ENCODE assay signal across 10 cellular contexts in genomic region chr16:67943619-67944503, GRCh38. TPM values are rescaled to one million over a fixed set of nuclear protein-coding genes. Genes with fewer than 3 reads are reported as not detected.
DNase-seq lines count a peak whose midpoint lies in the region; ATAC-seq and TF ChIP-seq lines count a peak whose summit lies in the region.
"Had no signal": no experiment of that assay in that cellular context is flagged by ENCODE, and none has a peak within 500 bp of the region (broad histone marks: within the 10 kb centered on the region; RNA-seq: fewer than 3 reads in every experiment).

Gene LCAT, minus strand, starts transcription at chr16:67944120. Its CDS starts 19 bp downstream, at chr16:67944101.

- no peak within 1 kb of the TSS for H3K23ac ChIP-seq in mesendoderm (ENCODE audit: low read length)

- peak within 1 kb of the TSS in 1 of 2 donors; percentile 29 for H3K27ac Mint-ChIP-seq in activated naive CD4-positive, alpha-beta T cell treated with anti-CD3 and anti-CD28 coated beads, Interleukin-2, amount 50 U/mL, for 72 hours
- no peak within 1 kb of the TSS for H3K27ac Mint-ChIP-seq in naive thymus-derived CD4-positive, alpha-beta T cell
- peak within 1 kb of the TSS in 2 of 10 donors; percentile 5 to 65 for H3K27ac Mint-ChIP-seq in naive thymus-derived CD8-positive, alpha-beta T cell
- H3K27ac Mint-ChIP-seq: B cell had no signal

- H3K4me2 ChIP-seq in mesendoderm (ENCODE audit: low read length): no peak within 1 kb of the TSS

- no peak within 1 kb of the TSS for H2BK5ac ChIP-seq in mesendoderm (ENCODE audit: low read length)

- peaks cover 0 to 13% of the 10 kb centered on the region in 2 donors for H3K36me3 Mint-ChIP-seq in activated naive CD4-positive, alpha-beta T cell treated with anti-CD3 and anti-CD28 coated beads, Interleukin-2, amount 50 U/mL, for 72 hours
- H3K36me3 Mint-ChIP-seq in naive thymus-derived CD4-positive, alpha-beta T cell: peaks cover 0 to 10% (median 0%) of the 10 kb centered on the region in 5 donors
- peaks cover 0 to 3% (median 1%) of the 10 kb centered on the region in 3 donors for H3K36me3 Mint-ChIP-seq in naive thymus-derived CD8-positive, alpha-beta T cell

- no peak within 1 kb of the TSS for H3K4me3 ChIP-seq in fibroblast of mammary gland (ENCODE audit: control insufficient read depth, low read depth, low read length)
- no peak within 1 kb of the TSS for H3K4me3 ChIP-seq in naive thymus-derived CD4-positive, alpha-beta T cell (ENCODE audit: low read length)
- no peak within 1 kb of the TSS for H3K4me3 ChIP-seq in mesendoderm (ENCODE audit: low read length)

- no peaks in the 10 kb centered on the region for H3K27me3 Mint-ChIP-seq in naive thymus-derived CD4-positive, alpha-beta T cell
- H3K27me3 Mint-ChIP-seq in naive thymus-derived CD8-positive, alpha-beta T cell: no peaks in the 10 kb centered on the region
- H3K27me3 Mint-ChIP-seq: B cell had no signal

- intact Hi-C loops in naive thymus-derived CD4-positive, alpha-beta T cell (cut with micrococcal nuclease): no loop called here

- no peak within 1 kb of the TSS for H2BK15ac ChIP-seq in mesendoderm (replicated peaks; ENCODE audit: low read depth)

- no peak within 1 kb of the TSS for H3K9ac ChIP-seq in mesendoderm (ENCODE audit: low read length)

- H3K4ac ChIP-seq in mesendoderm (ENCODE audit: low read depth, low read length): no peak within 1 kb of the TSS

- peaks cover 17 to 31% (median 25%) of the 10 kb centered on the region in 7 donors for H3K4me1 Mint-ChIP-seq in naive thymus-derived CD4-positive, alpha-beta T cell
- H3K4me1 Mint-ChIP-seq in naive thymus-derived CD8-positive, alpha-beta T cell: peaks cover 17 to 32% (median 28%) of the 10 kb centered on the region in 4 donors

- no peaks in the 10 kb centered on the region for H3K79me2 ChIP-seq in mesendoderm (ENCODE audit: control insufficient read depth, insufficient read depth, low read length)

- H3K56ac ChIP-seq in mesendoderm (ENCODE audit: low read length): no peak within 1 kb of the TSS

- H3K9me3 Mint-ChIP-seq in activated naive CD4-positive, alpha-beta T cell treated with anti-CD3 and anti-CD28 coated beads, Interleukin-2, amount 50 U/mL, for 72 hours: no peaks in the 10 kb centered on the region
- no peaks in the 10 kb centered on the region for H3K9me3 Mint-ChIP-seq in naive thymus-derived CD4-positive, alpha-beta T cell
- no peaks in the 10 kb centered on the region for H3K9me3 Mint-ChIP-seq in naive thymus-derived CD8-positive, alpha-beta T cell

- no peak for ATAC-seq in activated naive CD4-positive, alpha-beta T cell treated with anti-CD3 and anti-CD28 coated beads, Interleukin-2, amount 50 U/mL, for 72 hours
- no peak for ATAC-seq in naive thymus-derived CD4-positive, alpha-beta T cell
- no peak for ATAC-seq in naive thymus-derived CD8-positive, alpha-beta T cell
- ATAC-seq in GM19463 (IDR thresholded peaks at IDR 0.05; ENCODE audit: unreplicated experiment): no peak

- no peak for TF ChIP-seq CTCF in fibroblast of mammary gland (conservative IDR thresholded peaks at IDR 0.05; ENCODE audit: control insufficient read depth, insufficient read depth, low read depth, low read length)

- no peaks in the 10 kb centered on the region for H3K9me3 ChIP-seq in naive thymus-derived CD4-positive, alpha-beta T cell (ENCODE audit: control insufficient read depth in 2 of 3, low read length in 3 of 3)

- no peak within 1 kb of the TSS for H3K18ac ChIP-seq in mesendoderm (ENCODE audit: low read length)

- H3K4me1 ChIP-seq in naive thymus-derived CD4-positive, alpha-beta T cell (ENCODE audit: control insufficient read depth in 2 of 2, insufficient read depth in 2 of 2, low read length in 2 of 2): peaks cover 0 to 25% of the 10 kb centered on the region in 2 donors
- no peaks in the 10 kb centered on the region for H3K4me1 ChIP-seq in mesendoderm (ENCODE audit: control insufficient read depth, low read depth, low read length)

- no peak within 1 kb of the TSS for H2AK5ac ChIP-seq in mesendoderm (ENCODE audit: low read length)

- no peak for DNase-seq in activated naive CD4-positive, alpha-beta T cell treated with anti-CD3 and anti-CD28 coated beads, Interleukin-2, amount 50 U/mL, for 72 hours (ENCODE audit: low spot score in 2 of 2)
- no peak for DNase-seq in activated naive CD4-positive, alpha-beta T cell treated with Interleukin-2 at 50 U/mL for 16 hours
- DNase-seq in fibroblast of mammary gland (ENCODE audit: low read depth) (peak; percentile 39), NCI-H69 (lab: John Stamatoyannopoulos, UW) (no peak), mesendoderm (no peak)
- DNase-seq in naive thymus-derived CD4-positive, alpha-beta T cell: no peak
- DNase-seq in naive thymus-derived CD8-positive, alpha-beta T cell: no peak
- DNase-seq: activated CD8-positive, alpha-beta memory T cell treated with anti-CD3 and anti-CD28 coated beads, Interleukin-2, amount 50 U/mL, for 4 hours had no signal

- no peak within 1 kb of the TSS for H3K4me3 Mint-ChIP-seq in naive thymus-derived CD4-positive, alpha-beta T cell
- no peak within 1 kb of the TSS for H3K4me3 Mint-ChIP-seq in naive thymus-derived CD8-positive, alpha-beta T cell
- H3K4me3 Mint-ChIP-seq: B cell had no signal

- H4K8ac ChIP-seq in mesendoderm (ENCODE audit: low read depth, low read length): no peak within 1 kb of the TSS

- CTCF ChIA-PET in naive thymus-derived CD4-positive, alpha-beta T cell (lab: Charles Lee): no interaction called here

- no peaks in the 10 kb centered on the region for H3K79me1 ChIP-seq in mesendoderm (ENCODE audit: low read length)

- no peak within 1 kb of the TSS for H2BK120ac ChIP-seq in mesendoderm (ENCODE audit: low read depth, low read length)

- no peaks in the 10 kb centered on the region for H3K27me3 ChIP-seq in naive thymus-derived CD4-positive, alpha-beta T cell (ENCODE audit: control insufficient read depth in 2 of 2, insufficient read depth in 2 of 2, low read length in 2 of 2)
- H3K27me3 ChIP-seq in mesendoderm (ENCODE audit: insufficient read depth, low read length, poor library complexity): no peaks in the 10 kb centered on the region

- peaks cover 0 to 57% (median 0%) of the 10 kb centered on the region in 3 experiments for H3K36me3 ChIP-seq in naive thymus-derived CD4-positive, alpha-beta T cell (ENCODE audit: control insufficient read depth in 2 of 3, insufficient read depth in 3 of 3, low read length in 3 of 3)
- peaks cover 9% of the 10 kb centered on the region for H3K36me3 ChIP-seq in mesendoderm (ENCODE audit: control insufficient read depth, insufficient read depth, low read length)

- H3K27ac ChIP-seq in naive thymus-derived CD4-positive, alpha-beta T cell (ENCODE audit: low read depth, low read length): no peak within 1 kb of the TSS
- H3K27ac ChIP-seq in mesendoderm (ENCODE audit: low read depth, low read length): no peak within 1 kb of the TSS

- no CpG with 5 or more reads among the region's 23 CpGs for WGBS in mesendoderm (ENCODE audit: extremely low coverage, insufficient coverage, low lambda C conversion rate)

- H4K5ac ChIP-seq in mesendoderm (ENCODE audit: low read length): no peak within 1 kb of the TSS

- POLR2A ChIA-PET in naive thymus-derived CD4-positive, alpha-beta T cell (lab: Charles Lee): interaction anchor here (0.8 kb wide), 1 partner anchor 21 kb away, joined by 4 read pairs; no protein-coding TSS in a partner anchor
- POLR2A ChIA-PET in naive thymus-derived CD8-positive, alpha-beta T cell (lab: Charles Lee): interaction anchor here (0.9 to 1.2 kb wide), 2 partner anchors 8 to 17 kb away, joined by 3 to 4 read pairs; no protein-coding TSS in a partner anchor

RNA-seq across cellular contexts. Expression of gene LCAT, which starts in this region (rescaled TPM):
- 10 to 100 TPM; 15.7 to 32.5 TPM for total RNA-seq in activated naive CD4-positive, alpha-beta T cell treated with anti-CD3 and anti-CD28 coated beads, Interleukin-2, amount 50 U/mL, for 72 hours
- total RNA-seq in naive thymus-derived CD4-positive, alpha-beta T cell: 10 to 100 TPM in 4 of 5 experiments, 1 to 10 TPM in 1; 9.4 to 23.6 (median 19.6) TPM
- 1 to 10 TPM in 1 of 2 donors, under 1 TPM in 1; 0.33 to 1.5 TPM for polyA plus RNA-seq in naive thymus-derived CD4-positive, alpha-beta T cell
- polyA plus RNA-seq in mesendoderm (2013, experiment 1 of 2): 8.5 TPM
- 7.3 TPM for polyA plus RNA-seq in mesendoderm (2013, experiment 2 of 2)
- total RNA-seq in naive thymus-derived CD8-positive, alpha-beta T cell: 10 to 100 TPM; 14.1 to 14.7 TPM
- polyA plus RNA-seq in naive thymus-derived CD8-positive, alpha-beta T cell: under 1 TPM; 0.52 to 0.84 (median 0.80) TPM
